In genomic region chr11:5251746-5252145, GRCh38 we compare ENCODE assay signal across 40 cellular contexts. TPM values are rescaled to one million over a fixed set of nuclear protein-coding genes. Genes with fewer than 3 reads are reported as not detected.
"Had no signal": no experiment of that assay in that cellular context is flagged by ENCODE, and none has a peak within 500 bp of the region (broad histone marks: within the 10 kb centered on the region; RNA-seq: fewer than 3 reads in every experiment).

No MANE protein-coding gene starts in this region.

- H3K9me3 ChIP-seq: adrenal gland, body of pancreas, breast epithelium had no signal

- DNase-seq: activated CD4-positive, alpha-beta memory T cell treated with anti-CD3 and anti-CD28 coated beads for 36 hours; activated CD4-positive, alpha-beta T cell treated with anti-CD3 and anti-CD28 coated beads for 1 hour; activated CD4-positive, alpha-beta T cell treated with anti-CD3 and anti-CD28 coated beads for 36 hours; activated CD4-positive, alpha-beta T cell treated with anti-CD3 and anti-CD28 coated beads for 48 hours; activated CD4-positive, alpha-beta T cell treated with anti-CD3 and anti-CD28 coated beads, Interleukin-2, amount 50 U/mL, for 1 hour; activated CD4-positive, alpha-beta T cell treated with anti-CD3 and anti-CD28 coated beads, Interleukin-2, amount 50 U/mL, for 4 hours; activated CD4-positive, CD25-positive, alpha-beta regulatory T cell; activated CD8-positive, alpha-beta memory T cell treated with anti-CD3 and anti-CD28 coated beads, Interleukin-2, amount 50 U/mL, for 4 hours; activated CD8-positive, alpha-beta T cell treated with anti-CD3 and anti-CD28 coated beads for 36 hours; activated effector memory CD4-positive, alpha-beta T cell treated with anti-CD3 and anti-CD28 coated beads, Interleukin-2, amount 50 U/mL, for 16 hours; activated gamma-delta T cell treated with Interleukin-2 at 50 U/mL for 16 hours; activated naive CD4-positive, alpha-beta T cell; activated naive CD4-positive, alpha-beta T cell treated with anti-CD3 and anti-CD28 coated beads for 36 hours; activated naive CD4-positive, alpha-beta T cell treated with anti-CD3 and anti-CD28 coated beads, Interleukin-2, amount 50 U/mL, for 16 hours; activated naive CD8-positive, alpha-beta T cell treated with anti-CD3 and anti-CD28 coated beads for 36 hours; activated T-cell treated with anti-CD3 and anti-CD28 coated beads for 4 hours; activated T-cell treated with anti-CD3 and anti-CD28 coated beads, Interleukin-2, amount 50 U/mL, for 1 hour; activated T-cell treated with anti-CD3 and anti-CD28 coated beads, Interleukin-2, amount 50 U/mL, for 4 hours; activated T-cell treated with anti-CD3 and anti-CD28 coated beads, Interleukin-2, amount 50 U/mL, for 72 hours; adrenal gland; amniotic stem cell; aorta; body of pancreas; brain microvascular endothelial cell; central memory CD4-positive, alpha-beta T cell; T-helper 1 cell; T-helper 2 cell; T-helper 9 cell; WERI-Rb-1 had no signal

- H3K36me3 ChIP-seq: adrenal gland, brain microvascular endothelial cell, breast epithelium, WERI-Rb-1 had no signal

- H3K4me3 ChIP-seq: adrenal gland, body of pancreas, breast epithelium had no signal

- FAIRE-seq: astrocyte, colon had no signal

- H3K4me1 ChIP-seq: adrenal gland, body of pancreas, breast epithelium had no signal

- H3K27me3 ChIP-seq: adrenal gland, body of pancreas, brain microvascular endothelial cell, breast epithelium had no signal

- H3K27ac ChIP-seq: adrenal gland, body of pancreas, brain microvascular endothelial cell, breast epithelium, WERI-Rb-1 had no signal

- ATAC-seq: activated CD4-positive, alpha-beta T cell treated with anti-CD3 and anti-CD28 coated beads for 36 hours; activated CD4-positive, CD25-positive, alpha-beta regulatory T cell treated with anti-CD3 and anti-CD28 coated beads, Interleukin-2, amount 50 U/mL, for 24 hours; activated CD8-positive, alpha-beta T cell treated with anti-CD3 and anti-CD28 coated beads for 36 hours; activated naive CD4-positive, alpha-beta T cell treated with anti-CD3 and anti-CD28 coated beads, Interleukin-2, amount 50 U/mL, for 72 hours; activated T-cell treated with anti-CD3 and anti-CD28 coated beads, Interleukin-2, amount 50 U/mL, for 4 hours; activated T-cell treated with anti-CD3 and anti-CD28 coated beads, Interleukin-2, amount 50 U/mL, for 72 hours; activated T-helper 17 cell treated with anti-CD3 and anti-CD28 coated beads, Interleukin-2, amount 50 U/mL, for 72 hours; body of pancreas; WTC11 had no signal

RNA-seq across cellular contexts. Expression of gene HBG1, which starts 2.1 kb away (rescaled TPM):
- total RNA-seq: activated CD4-positive, alpha-beta memory T cell treated with anti-CD3 and anti-CD28 coated beads for 36 hours; activated CD4-positive, alpha-beta T cell treated with anti-CD3 and anti-CD28 coated beads for 36 hours; activated CD8-positive, alpha-beta memory T cell treated with anti-CD3 and anti-CD28 coated beads for 36 hours; activated CD8-positive, alpha-beta T cell treated with anti-CD3 and anti-CD28 coated beads for 36 hours; activated naive CD4-positive, alpha-beta T cell treated with anti-CD3 and anti-CD28 coated beads for 36 hours; activated naive CD4-positive, alpha-beta T cell treated with anti-CD3 and anti-CD28 coated beads, Interleukin-2, amount 50 U/mL, for 72 hours; activated naive CD8-positive, alpha-beta T cell treated with anti-CD3 and anti-CD28 coated beads for 36 hours; activated T-cell treated with anti-CD3 and anti-CD28 coated beads, Interleukin-2, amount 50 U/mL, for 72 hours; activated T-helper 1 cell treated with anti-CD3 and anti-CD28 coated beads, Interleukin-12 subunit alpha, Interleukin-12 subunit beta, Interleukin-2, Interleukin-4 antibody, amounts not matched to agents 30 ng/mL and 10 ng/mL and 1 ng/mL, durations not matched to agents 14 hours and 24 hours and 36 hours; activated T-helper 17 cell treated with anti-CD3 and anti-CD28 coated beads, Interleukin-2, amount 50 U/mL, for 72 hours; aorta; astrocyte; body of pancreas; breast epithelium; cardiac septum had no signal
- polyA plus RNA-seq: adrenal gland, aorta had no signal

RNA-seq across cellular contexts. Expression of gene HBG2, which starts 2.8 kb away (rescaled TPM):
- total RNA-seq: activated CD4-positive, alpha-beta memory T cell treated with anti-CD3 and anti-CD28 coated beads for 36 hours; activated CD4-positive, alpha-beta T cell treated with anti-CD3 and anti-CD28 coated beads for 36 hours; activated CD8-positive, alpha-beta memory T cell treated with anti-CD3 and anti-CD28 coated beads for 36 hours; activated CD8-positive, alpha-beta T cell treated with anti-CD3 and anti-CD28 coated beads for 36 hours; activated naive CD4-positive, alpha-beta T cell treated with anti-CD3 and anti-CD28 coated beads for 36 hours; activated naive CD8-positive, alpha-beta T cell treated with anti-CD3 and anti-CD28 coated beads for 36 hours; activated T-cell treated with anti-CD3 and anti-CD28 coated beads, Interleukin-2, amount 50 U/mL, for 72 hours; activated T-helper 1 cell treated with anti-CD3 and anti-CD28 coated beads, Interleukin-12 subunit alpha, Interleukin-12 subunit beta, Interleukin-2, Interleukin-4 antibody, amounts not matched to agents 30 ng/mL and 10 ng/mL and 1 ng/mL, durations not matched to agents 14 hours and 24 hours and 36 hours; activated T-helper 17 cell treated with anti-CD3 and anti-CD28 coated beads, Interleukin-2, amount 50 U/mL, for 72 hours; astrocyte; body of pancreas; breast epithelium had no signal

RNA-seq across cellular contexts. Expression of gene HBD, which starts 17.5 kb away (rescaled TPM):
- total RNA-seq: activated CD4-positive, alpha-beta memory T cell treated with anti-CD3 and anti-CD28 coated beads for 36 hours; activated CD4-positive, alpha-beta T cell treated with anti-CD3 and anti-CD28 coated beads for 36 hours; activated CD8-positive, alpha-beta memory T cell treated with anti-CD3 and anti-CD28 coated beads for 36 hours; activated CD8-positive, alpha-beta T cell treated with anti-CD3 and anti-CD28 coated beads for 36 hours; activated naive CD4-positive, alpha-beta T cell treated with anti-CD3 and anti-CD28 coated beads for 36 hours; activated naive CD8-positive, alpha-beta T cell treated with anti-CD3 and anti-CD28 coated beads for 36 hours; activated T-helper 1 cell treated with anti-CD3 and anti-CD28 coated beads, Interleukin-12 subunit alpha, Interleukin-12 subunit beta, Interleukin-2, Interleukin-4 antibody, amounts not matched to agents 30 ng/mL and 10 ng/mL and 1 ng/mL, durations not matched to agents 14 hours and 24 hours and 36 hours; activated T-helper 17 cell treated with anti-CD3 and anti-CD28 coated beads, Interleukin-2, amount 50 U/mL, for 72 hours; astrocyte; body of pancreas; breast epithelium; cerebellum; WTC11 had no signal
- polyA plus RNA-seq: adrenal gland, aorta had no signal

RNA-seq across cellular contexts. Expression of gene HBE1, which starts 18.0 kb away (rescaled TPM):
- total RNA-seq: activated CD4-positive, alpha-beta memory T cell treated with anti-CD3 and anti-CD28 coated beads for 36 hours; activated CD4-positive, alpha-beta T cell treated with anti-CD3 and anti-CD28 coated beads for 36 hours; activated CD8-positive, alpha-beta memory T cell treated with anti-CD3 and anti-CD28 coated beads for 36 hours; activated CD8-positive, alpha-beta T cell treated with anti-CD3 and anti-CD28 coated beads for 36 hours; activated naive CD4-positive, alpha-beta T cell treated with anti-CD3 and anti-CD28 coated beads for 36 hours; activated naive CD4-positive, alpha-beta T cell treated with anti-CD3 and anti-CD28 coated beads, Interleukin-2, amount 50 U/mL, for 72 hours; activated naive CD8-positive, alpha-beta T cell treated with anti-CD3 and anti-CD28 coated beads for 36 hours; activated T-cell treated with anti-CD3 and anti-CD28 coated beads, Interleukin-2, amount 50 U/mL, for 72 hours; activated T-helper 1 cell treated with anti-CD3 and anti-CD28 coated beads, Interleukin-12 subunit alpha, Interleukin-12 subunit beta, Interleukin-2, Interleukin-4 antibody, amounts not matched to agents 30 ng/mL and 10 ng/mL and 1 ng/mL, durations not matched to agents 14 hours and 24 hours and 36 hours; activated T-helper 17 cell treated with anti-CD3 and anti-CD28 coated beads, Interleukin-2, amount 50 U/mL, for 72 hours; aorta; astrocyte; body of pancreas; breast epithelium; cardiac septum had no signal
- polyA plus RNA-seq: aorta had no signal

RNA-seq across cellular contexts. Expression of gene HBB, which starts 24.9 kb away (rescaled TPM):
- total RNA-seq: activated CD4-positive, alpha-beta memory T cell treated with anti-CD3 and anti-CD28 coated beads for 36 hours; activated CD4-positive, alpha-beta T cell treated with anti-CD3 and anti-CD28 coated beads for 36 hours; activated CD8-positive, alpha-beta memory T cell treated with anti-CD3 and anti-CD28 coated beads for 36 hours; activated CD8-positive, alpha-beta T cell treated with anti-CD3 and anti-CD28 coated beads for 36 hours; activated naive CD4-positive, alpha-beta T cell treated with anti-CD3 and anti-CD28 coated beads for 36 hours; activated naive CD4-positive, alpha-beta T cell treated with anti-CD3 and anti-CD28 coated beads, Interleukin-2, amount 50 U/mL, for 72 hours; activated naive CD8-positive, alpha-beta T cell treated with anti-CD3 and anti-CD28 coated beads for 36 hours; activated T-cell treated with anti-CD3 and anti-CD28 coated beads, Interleukin-2, amount 50 U/mL, for 4 hours; activated T-cell treated with anti-CD3 and anti-CD28 coated beads, Interleukin-2, amount 50 U/mL, for 72 hours; activated T-helper 1 cell treated with anti-CD3 and anti-CD28 coated beads, Interleukin-12 subunit alpha, Interleukin-12 subunit beta, Interleukin-2, Interleukin-4 antibody, amounts not matched to agents 30 ng/mL and 10 ng/mL and 1 ng/mL, durations not matched to agents 14 hours and 24 hours and 36 hours; activated T-helper 17 cell treated with anti-CD3 and anti-CD28 coated beads, Interleukin-2, amount 50 U/mL, for 72 hours; astrocyte; WTC11 had no signal
